In genomic region chr7:134686782-134687181, GRCh38 we compare ENCODE assay signal across 9 cellular contexts. TPM values are rescaled to one million over a fixed set of nuclear protein-coding genes. Genes with fewer than 3 reads are reported as not detected.
DNase-seq lines count a peak whose midpoint lies in the region; ATAC-seq and TF ChIP-seq lines count a peak whose summit lies in the region.
"Had no signal": no experiment of that assay in that cellular context is flagged by ENCODE, and none has a peak within 500 bp of the region (broad histone marks: within the 10 kb centered on the region; RNA-seq: fewer than 3 reads in every experiment).

No MANE protein-coding gene starts in this region.

- H3K4me3 ChIP-seq in cardiac fibroblast (replicated peaks in 1 of 2; ENCODE audit: low read depth in 2 of 2, low read length in 2 of 2), result no peak overlapping the region

- no peak for ATAC-seq in GM18519 (IDR thresholded peaks at IDR 0.05; ENCODE audit: low FRiP score, unreplicated experiment)
- ATAC-seq in HG02840 (IDR thresholded peaks at IDR 0.05; ENCODE audit: low FRiP score, unreplicated experiment), result no peak

- no peak for TF ChIP-seq CTCF in cardiac fibroblast (IDR thresholded peaks at IDR 0.05; ENCODE audit: low read depth, low read length)

- DNase-seq in CD1c-positive myeloid dendritic cell (ENCODE audit: extremely low spot score), result peak; percentile 20
- DNase-seq in NCI-H1694 treated with DMSO at 0.1 percent for 48 hours (lab: John Stamatoyannopoulos, UW), result peak; percentile 31
- peak; percentile 60 to 66 for DNase-seq in cardiac fibroblast (ENCODE audit: low read depth in 2 of 2)
- DNase-seq in myocyte (ENCODE audit: low read depth), result peak; percentile 53
- DNase-seq in DMS79 treated with DMSO at 0.1 percent for 48 hours (lab: John Stamatoyannopoulos, UW), result no peak
- no peak for DNase-seq in central memory CD4-positive, alpha-beta T cell
- DNase-seq: activated CD4-positive, alpha-beta T cell treated with anti-CD3 and anti-CD28 coated beads, Interleukin-2, amount 10 ng/mL, durations not matched to agents 7 days and 5 days had no signal

RNA-seq across cellular contexts. Expression of gene BPGM, which starts 40.1 kb away (rescaled TPM):
- total RNA-seq in myocyte, result 34.0 and 45.0 TPM in 2 replicates
- polyA plus RNA-seq in myocyte (2012), result 43.4 TPM

Comparison
In these comparisons a context has a peak if more than half of its experiments do, and no peak if none do; other contexts are left out.
1. DNase-seq: peak in CD1c-positive myeloid dendritic cell (single experiment), NCI-H1694 treated with DMSO at 0.1 percent for 48 hours (single experiment), cardiac fibroblast (2 of 2) and myocyte (single experiment); none in DMS79 treated with DMSO at 0.1 percent for 48 hours (single experiment) and central memory CD4-positive, alpha-beta T cell (single experiment).